In the genomic region with DNA sequence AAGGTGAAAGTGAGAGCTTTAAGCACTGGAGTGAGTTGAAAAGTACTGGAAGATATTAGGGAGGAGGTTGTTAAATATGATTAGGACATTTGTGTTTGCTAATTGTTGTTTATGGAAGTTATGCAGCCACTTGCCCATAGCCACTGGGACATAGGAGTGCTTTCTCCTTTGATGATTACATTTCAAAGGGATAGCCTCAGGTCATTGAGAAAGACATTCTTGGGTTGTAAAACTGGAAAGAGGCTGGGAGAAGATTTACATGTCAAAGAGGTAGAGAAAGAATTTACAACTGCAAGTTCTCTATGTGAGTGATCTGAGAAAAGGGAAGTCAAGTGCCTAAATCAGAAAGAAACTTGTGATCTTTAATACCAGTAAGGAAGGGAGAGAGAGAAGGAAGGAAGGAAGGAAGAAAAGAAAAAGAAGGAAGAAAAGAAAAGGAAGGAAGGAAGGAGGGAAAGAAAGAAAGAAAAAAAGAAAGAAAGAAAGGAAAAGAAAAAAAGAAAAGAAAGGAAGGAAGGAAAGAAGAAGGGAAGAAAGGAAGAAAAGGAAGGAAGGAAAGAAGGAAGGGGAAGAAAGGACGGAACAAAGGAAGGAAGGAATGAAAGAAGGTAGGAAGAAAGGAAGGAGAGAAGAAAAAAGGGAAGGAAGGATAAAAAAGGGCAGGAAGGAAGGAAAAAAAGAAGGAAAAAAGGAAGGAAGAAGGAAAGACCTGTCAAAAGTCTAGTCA, we compare ENCODE assay signal across 24 cellular contexts.
DNase-seq lines count a peak whose midpoint lies in the region; ATAC-seq, FAIRE-seq and TF ChIP-seq lines count a peak whose summit lies in the region.
"Had no signal": no experiment of that assay in that cellular context is flagged by ENCODE, and none has a peak within 500 bp of the region (broad histone marks: within the 10 kb centered on the region; RNA-seq: fewer than 3 reads in every experiment).

No MANE protein-coding gene starts in this region.

- H3K9ac ChIP-seq in HUES48 (ENCODE audit: low read depth, low read length) (no peak overlapping the region), H1 (replicated peaks in 1 of 4; ENCODE audit: extremely low read depth in 1 of 4, low read depth in 3 of 4, low read length in 3 of 4) (no peak overlapping the region)

- H2BK20ac ChIP-seq in H1 (ENCODE audit: low read length), result no peak overlapping the region

- no peak; a peak in 1 of 3 replicates for TF ChIP-seq EP300 in H1 (IDR thresholded peaks at IDR 0.05; ENCODE audit: borderline replicate concordance in 1 of 2, low read depth in 2 of 2, low read length in 2 of 2)
- TF ChIP-seq EP300 in stomach (IDR thresholded peaks at IDR 0.05), result no peak

- POLR2A ChIA-PET in H1 (lab: Charles Lee; ENCODE audit: partially characterized antibody), result no interaction called here

- TF ChIP-seq RAD21 in H1 (IDR thresholded peaks at IDR 0.05 in 1 of 2, conservative IDR thresholded peaks at IDR 0.05 in 1 of 2; ENCODE audit: low read depth in 2 of 2, low read length in 2 of 2), result no peak

- H3K9me3 ChIP-seq in HUES48 (ENCODE audit: control insufficient read depth, insufficient read depth, low read length) (no peaks in the 10 kb centered on the region), H1 (ENCODE audit: insufficient read depth in 2 of 2, low read depth in 1 of 2, low read length in 1 of 2) (no peaks in the 10 kb centered on the region), stomach (no peaks in the 10 kb centered on the region)
- H3K9me3 ChIP-seq: pancreas, right atrium auricular region, vagina had no signal

- H3K79me1 ChIP-seq in H1 (ENCODE audit: low read depth, low read length), result no peaks in the 10 kb centered on the region

- H3K27ac Mint-ChIP-seq in immature natural killer cell, result no peak overlapping the region
- H3K27ac Mint-ChIP-seq: activated CD4-positive, alpha-beta T cell treated with anti-CD3 and anti-CD28 coated beads, Interleukin-2, amount 10 ng/mL, durations not matched to agents 24 days and 14 days; activated CD8-positive, alpha-beta memory T cell treated with anti-CD3 and anti-CD28 coated beads, Interleukin-2, amount 10 ng/mL, durations not matched to agents 7 days and 5 days; activated naive CD4-positive, alpha-beta T cell treated with anti-CD3 and anti-CD28 coated beads, Interleukin-2, amount 50 U/mL, for 24 hours; nephron; T-helper 2 cell treated with Interferon-gamma antibody and Interleukin-4, amounts not matched to agents 5 μg/mL and 100 μg/mL, for 36 hours had no signal

- no peak overlapping the region for H4K91ac ChIP-seq in H1 (replicated peaks; ENCODE audit: insufficient read length, low read length)

- H3K4me2 ChIP-seq in H1 (ENCODE audit: insufficient read depth in 1 of 2, low read depth in 2 of 2, low read length in 2 of 2), result 0 out of 4 replicates have a peak overlapping the region, but pooled peaks of 1 of the 2 experiments have one; percentile 12

- no peaks in the 10 kb centered on the region for H3K36me3 ChIP-seq in HUES48 (ENCODE audit: control insufficient read depth, insufficient read depth, low read length)
- no peaks in the 10 kb centered on the region for H3K36me3 ChIP-seq in H1 (ENCODE audit: control insufficient read depth in 2 of 4, insufficient read depth in 4 of 4, low read length in 3 of 4)
- no peaks in the 10 kb centered on the region for H3K36me3 ChIP-seq in stomach
- H3K36me3 ChIP-seq: pancreas, right atrium auricular region, vagina had no signal

- TF ChIP-seq POLR2A in H1 (IDR thresholded peaks at IDR 0.05; ENCODE audit: control extremely low read depth in 1 of 2, low read depth in 2 of 2, low read length in 2 of 2) (no peak), stomach (IDR thresholded peaks at IDR 0.05) (no peak)

- peaks cover 0 to 10% (median 5%) of the 10 kb centered on the region in 3 donors for H3K36me3 Mint-ChIP-seq in immature natural killer cell
- H3K36me3 Mint-ChIP-seq: activated CD8-positive, alpha-beta memory T cell treated with anti-CD3 and anti-CD28 coated beads, Interleukin-2, amount 10 ng/mL, durations not matched to agents 7 days and 5 days; activated naive CD4-positive, alpha-beta T cell treated with anti-CD3 and anti-CD28 coated beads, Interleukin-2, amount 50 U/mL, for 24 hours had no signal

- H3K27me3 ChIP-seq in HUES48 (ENCODE audit: control insufficient read depth, insufficient read depth, low read length) (peaks cover 53% of the 10 kb centered on the region), H1 (replicated peaks in 1 of 4; ENCODE audit: control insufficient read depth in 3 of 4, extremely low read depth in 1 of 4, insufficient read depth in 3 of 4, low read length in 3 of 4) (peaks cover 0 to 22% (median 13%) of the 10 kb centered on the region in 4 experiments; a peak in 5 of 7 replicates), stomach (no peaks in the 10 kb centered on the region)
- H3K27me3 ChIP-seq: pancreas, right atrium auricular region, vagina had no signal

- intact Hi-C loops in stomach (cut with DNase I; ENCODE audit: low total_unique reads), result no loop called here

- CTCF ChIA-PET in H1 (lab: Charles Lee; ENCODE audit: partially characterized antibody), result interaction anchor here (0.6 to 0.7 kb wide), 2 partner anchors 224 to 1301 kb away, joined by 3 to 4 read pairs; no protein-coding TSS in a partner anchor

- no peak overlapping the region for H3K18ac ChIP-seq in H1 (ENCODE audit: extremely low read depth, low read length)

- DNase-seq in ELF-1 (ENCODE audit: low read depth, low spot score), result peak; percentile 79
- peak in 1 of 2 experiments; percentile 27 for DNase-seq in H1 (ENCODE audit: low read depth in 1 of 2, low spot score in 2 of 2)
- peak; percentile 66 for DNase-seq in islet precursor cell
- no peak for DNase-seq in immature natural killer cell
- no peak for DNase-seq in stomach
- DNase-seq: activated CD4-positive, alpha-beta T cell treated with anti-CD3 and anti-CD28 coated beads, Interleukin-2, amount 10 ng/mL, durations not matched to agents 24 days and 14 days; activated CD8-positive, alpha-beta memory T cell treated with anti-CD3 and anti-CD28 coated beads, Interleukin-2, amount 10 ng/mL, durations not matched to agents 7 days and 5 days; anterior cingulate cortex; C1 segment of cervical spinal cord; glutamatergic neuron; left ventricle myocardium superior; NCI-H2029 treated with DMSO at 0.1 percent for 48 hours; NCI-H82; pancreas had no signal

- H3K23ac ChIP-seq in H1 (ENCODE audit: insufficient read length), result no peak overlapping the region

- H3K27ac ChIP-seq in HUES48 (ENCODE audit: low read depth, low read length), result peak overlapping the region; percentile 39
- H3K27ac ChIP-seq in H1 (ENCODE audit: low read depth, low read length), result no peak overlapping the region
- no peak overlapping the region for H3K27ac ChIP-seq in stomach
- H3K27ac ChIP-seq: pancreas, right atrium auricular region, vagina, VCaP had no signal

- no peak overlapping the region for H3K14ac ChIP-seq in H1 (ENCODE audit: insufficient read length)

- ATAC-seq in GM21786 (IDR thresholded peaks at IDR 0.05; ENCODE audit: unreplicated experiment) (no peak), HG02938 (IDR thresholded peaks at IDR 0.05; ENCODE audit: unreplicated experiment) (no peak)
- ATAC-seq: activated CD8-positive, alpha-beta memory T cell treated with anti-CD3 and anti-CD28 coated beads, Interleukin-2, amount 10 ng/mL, durations not matched to agents 7 days and 5 days; left ventricle myocardium superior; pancreas had no signal

- TF ChIP-seq CTCF in H1 (IDR thresholded peaks at IDR 0.05; ENCODE audit: control extremely low read depth in 1 of 3, insufficient read depth in 1 of 3, low read depth in 1 of 3, low read length in 3 of 3) (no peak), stomach (IDR thresholded peaks at IDR 0.05) (no peak)

- peaks cover 2 to 9% (median 8%) of the 10 kb centered on the region in 3 donors for H3K27me3 Mint-ChIP-seq in immature natural killer cell (ENCODE audit: low read depth in 3 of 3)
- H3K27me3 Mint-ChIP-seq: activated naive CD4-positive, alpha-beta T cell treated with anti-CD3 and anti-CD28 coated beads, Interleukin-2, amount 50 U/mL, for 24 hours had no signal

- FAIRE-seq in H1 (lab: Jason Lieb, UNC), result peak; percentile 86
- FAIRE-seq: GM19239, pancreas had no signal

- H2BK12ac ChIP-seq in H1 (ENCODE audit: low read depth, low read length), result no peak overlapping the region

- H3K4me3 Mint-ChIP-seq in immature natural killer cell, result no peak overlapping the region
- H3K4me3 Mint-ChIP-seq: activated CD4-positive, alpha-beta T cell treated with anti-CD3 and anti-CD28 coated beads, Interleukin-2, amount 10 ng/mL, durations not matched to agents 24 days and 14 days; activated CD8-positive, alpha-beta memory T cell treated with anti-CD3 and anti-CD28 coated beads, Interleukin-2, amount 10 ng/mL, durations not matched to agents 7 days and 5 days; activated naive CD4-positive, alpha-beta T cell treated with anti-CD3 and anti-CD28 coated beads, Interleukin-2, amount 50 U/mL, for 24 hours; nephron; T-helper 2 cell treated with Interferon-gamma antibody and Interleukin-4, amounts not matched to agents 5 μg/mL and 100 μg/mL, for 36 hours had no signal

- H2BK15ac ChIP-seq in H1 (ENCODE audit: low read length), result no peak overlapping the region

- no peak overlapping the region for H2BK5ac ChIP-seq in H1 (ENCODE audit: low read depth, low read length)

- no peaks in the 10 kb centered on the region for H3K79me2 ChIP-seq in H1 (ENCODE audit: control insufficient read depth in 1 of 2, insufficient read depth in 2 of 2, low read length in 2 of 2)

- H3K23me2 ChIP-seq in H1 (ENCODE audit: low read depth, low read length), result no peaks in the 10 kb centered on the region

- H3K4me1 Mint-ChIP-seq in immature natural killer cell, result no peaks in the 10 kb centered on the region
- H3K4me1 Mint-ChIP-seq: activated CD4-positive, alpha-beta T cell treated with anti-CD3 and anti-CD28 coated beads, Interleukin-2, amount 10 ng/mL, durations not matched to agents 24 days and 14 days; activated CD8-positive, alpha-beta memory T cell treated with anti-CD3 and anti-CD28 coated beads, Interleukin-2, amount 10 ng/mL, durations not matched to agents 7 days and 5 days; activated naive CD4-positive, alpha-beta T cell treated with anti-CD3 and anti-CD28 coated beads, Interleukin-2, amount 50 U/mL, for 24 hours had no signal

- H2AK5ac ChIP-seq in H1 (ENCODE audit: low read depth, low read length), result no peak overlapping the region

- H3K9me3 Mint-ChIP-seq in immature natural killer cell, result peaks cover 0 to 2% (median 0%) of the 10 kb centered on the region in 6 donors
- H3K9me3 Mint-ChIP-seq: activated CD4-positive, alpha-beta T cell treated with anti-CD3 and anti-CD28 coated beads, Interleukin-2, amount 10 ng/mL, durations not matched to agents 24 days and 14 days; activated naive CD4-positive, alpha-beta T cell treated with anti-CD3 and anti-CD28 coated beads, Interleukin-2, amount 50 U/mL, for 24 hours; T-helper 2 cell treated with Interferon-gamma antibody and Interleukin-4, amounts not matched to agents 5 μg/mL and 100 μg/mL, for 36 hours had no signal

- no peak overlapping the region for H3K4ac ChIP-seq in H1 (replicated peaks; ENCODE audit: insufficient read length, low read depth, low read length)

- H3K56ac ChIP-seq in H1 (replicated peaks; ENCODE audit: insufficient read length, low read depth, low read length), result no peak overlapping the region

- H4K5ac ChIP-seq in H1 (ENCODE audit: insufficient read length, low read depth, low read length), result no peak overlapping the region

- no peak overlapping the region for H2AFZ ChIP-seq in H1 (ENCODE audit: low read length)

- 38 to 80% methylated on average over 1 of the region's 1 CpG for WGBS in H1 (ENCODE audit: extremely low coverage in 1 of 2, insufficient coverage in 1 of 2, insufficient read length in 1 of 2, insufficient replicate concordance in 2 of 2, low coverage in 1 of 2, low lambda C conversion rate in 2 of 2, missing lambda C conversion rate in 1 of 2), 2 experiments
- 56 to 81% (median 73%) methylated on average over 1 of the region's 1 CpG for WGBS in stomach, 5 donors

- no peak overlapping the region for H4K8ac ChIP-seq in H1 (ENCODE audit: extremely low read depth, insufficient read depth, low read length)

- H3K4me3 ChIP-seq in HUES48 (ENCODE audit: low read depth, low read length) (no peak overlapping the region), H1 (ENCODE audit: extremely low read depth in 1 of 4, insufficient read depth in 2 of 4, low read depth in 3 of 4, low read length in 4 of 4) (peak overlapping the region in 1 of 4 experiments; percentile 25; a peak in 1 of 8 replicates), stomach (no peak overlapping the region)
- H3K4me3 ChIP-seq: pancreas, right atrium auricular region, vagina had no signal

- no peak overlapping the region for H2BK120ac ChIP-seq in H1 (replicated peaks; ENCODE audit: low read depth, low read length)

- H3K4me1 ChIP-seq in HUES48 (ENCODE audit: control insufficient read depth, insufficient read depth, low read length), result peaks cover 24% of the 10 kb centered on the region
- H3K4me1 ChIP-seq in H1 (replicated peaks in 1 of 4; ENCODE audit: control insufficient read depth in 3 of 4, insufficient read depth in 4 of 4, low read length in 3 of 4), result peaks cover 0 to 7% (median 4%) of the 10 kb centered on the region in 4 experiments; a peak in 4 of 7 replicates
- H3K4me1 ChIP-seq in stomach, result no peaks in the 10 kb centered on the region
- H3K4me1 ChIP-seq: pancreas, right atrium auricular region had no signal

- no peaks in the 10 kb centered on the region for H4K20me1 ChIP-seq in H1 (replicated peaks in 1 of 2; ENCODE audit: control insufficient read depth in 1 of 2, insufficient read depth in 2 of 2, low read length in 2 of 2)

Comparison
In these comparisons a context has a peak if more than half of its experiments do, and no peak if none do; other contexts are left out.
1. DNase-seq: peak in ELF-1 (single experiment) and islet precursor cell (single experiment); none in immature natural killer cell (0 of 3) and stomach (single experiment).